In the genomic region with DNA sequence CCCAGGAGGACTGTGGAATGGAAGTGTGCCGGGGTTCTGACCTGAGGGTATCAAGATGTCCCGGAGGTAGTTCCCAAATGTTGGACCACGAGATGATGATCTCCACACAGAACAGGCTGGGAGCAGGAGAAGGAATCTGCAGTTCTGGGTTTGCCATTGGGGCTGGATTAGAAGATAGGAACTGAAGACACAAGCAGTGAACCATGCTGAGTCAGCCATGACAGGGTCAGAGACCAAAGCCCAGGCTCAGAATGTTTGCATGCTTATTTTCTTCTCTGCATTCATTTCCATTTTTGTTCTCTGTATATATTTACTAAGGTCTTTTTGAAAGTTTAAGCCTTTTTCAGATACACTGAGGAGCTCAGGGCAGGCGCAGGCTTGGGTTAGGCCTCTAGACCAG, we compare ENCODE assay signal across 20 cellular contexts. TPM values are rescaled to one million over a fixed set of nuclear protein-coding genes. Genes with fewer than 3 reads are reported as not detected.
DNase-seq lines count a peak whose midpoint lies in the region; ATAC-seq, FAIRE-seq and TF ChIP-seq lines count a peak whose summit lies in the region.
"Had no signal": no experiment of that assay in that cellular context is flagged by ENCODE, and none has a peak within 500 bp of the region (broad histone marks: within the 10 kb centered on the region; RNA-seq: fewer than 3 reads in every experiment).

No MANE protein-coding gene starts in this region.

- DNase-seq in ELR (ENCODE audit: low read depth) (peak; percentile 10), NCI-H226 (peak; percentile 8), H1 (ENCODE audit: low read depth in 1 of 2, low spot score in 2 of 2) (no peak), nephron progenitor cell (no peak), SIG-M5 (lab: John Stamatoyannopoulos, UW) (no peak), NCI-H1417 treated with DMSO at 0.1 percent for 48 hours (lab: John Stamatoyannopoulos, UW) (no peak)
- DNase-seq in activated T-helper 2 cell treated with anti-CD3 and anti-CD28 coated beads, Interferon-gamma antibody, Interleukin-2, Interleukin-4, amounts not matched to agents 10 μg/mL and 5 μg/mL and 100 μg/mL, durations not matched to agents 14 hours and 24 hours and 36 hours (ENCODE audit: low spot score), result no peak
- DNase-seq in activated CD8-positive, alpha-beta T cell treated with anti-CD3 and anti-CD28 coated beads for 36 hours, result no peak
- DNase-seq: AML-193, GDM1, NCI-H1092, NCI-H2081 treated with DMSO at 0.1 percent for 48 hours, Right ventricle myocardium superior had no signal

- H2AK5ac ChIP-seq in H1 (ENCODE audit: low read depth, low read length), result no peak overlapping the region

- H3K36me3 Mint-ChIP-seq in nephron progenitor cell (ENCODE audit: low read depth), result peaks cover 13% of the 10 kb centered on the region
- H3K36me3 Mint-ChIP-seq in activated T-helper 2 cell treated with anti-CD3 and anti-CD28 coated beads, Interferon-gamma antibody, Interleukin-2, Interleukin-4, amounts not matched to agents 10 μg/mL and 5 μg/mL and 100 μg/mL, durations not matched to agents 14 hours and 24 hours and 36 hours (ENCODE audit: low read depth), result no peaks in the 10 kb centered on the region
- no peaks in the 10 kb centered on the region for H3K36me3 Mint-ChIP-seq in activated CD8-positive, alpha-beta T cell treated with anti-CD3 and anti-CD28 coated beads for 36 hours (ENCODE audit: low read depth)
- H3K36me3 Mint-ChIP-seq: CD14-positive monocyte had no signal

- H3K27me3 ChIP-seq in H1 (replicated peaks in 1 of 4; ENCODE audit: control insufficient read depth in 3 of 4, extremely low read depth in 1 of 4, insufficient read depth in 3 of 4, low read length in 3 of 4), result no peaks in the 10 kb centered on the region

- no peaks in the 10 kb centered on the region for H3K36me3 ChIP-seq in H1 (ENCODE audit: control insufficient read depth in 2 of 4, insufficient read depth in 4 of 4, low read length in 3 of 4)

- peaks cover 17% of the 10 kb centered on the region for H3K27me3 Mint-ChIP-seq in nephron progenitor cell (ENCODE audit: low read depth, poor library complexity)
- H3K27me3 Mint-ChIP-seq in activated T-helper 2 cell treated with anti-CD3 and anti-CD28 coated beads, Interferon-gamma antibody, Interleukin-2, Interleukin-4, amounts not matched to agents 10 μg/mL and 5 μg/mL and 100 μg/mL, durations not matched to agents 14 hours and 24 hours and 36 hours (ENCODE audit: low read depth), result peaks cover 17% of the 10 kb centered on the region
- peaks cover 2% of the 10 kb centered on the region for H3K27me3 Mint-ChIP-seq in activated CD8-positive, alpha-beta T cell treated with anti-CD3 and anti-CD28 coated beads for 36 hours

- H3K4me1 ChIP-seq in H1 (replicated peaks in 1 of 4; ENCODE audit: control insufficient read depth in 3 of 4, insufficient read depth in 4 of 4, low read length in 3 of 4), result peaks cover 0 to 6% (median 2%) of the 10 kb centered on the region in 4 experiments; a peak in 2 of 7 replicates

- no peak overlapping the region for H4K5ac ChIP-seq in H1 (ENCODE audit: insufficient read length, low read depth, low read length)

- H3K23me2 ChIP-seq in H1 (ENCODE audit: low read depth, low read length), result no peaks in the 10 kb centered on the region

- H3K9ac ChIP-seq in H1 (replicated peaks in 1 of 4; ENCODE audit: extremely low read depth in 1 of 4, low read depth in 3 of 4, low read length in 3 of 4), result no peak overlapping the region

- no peak for TF ChIP-seq RAD21 in H1 (IDR thresholded peaks at IDR 0.05 in 1 of 2, conservative IDR thresholded peaks at IDR 0.05 in 1 of 2; ENCODE audit: low read depth in 2 of 2, low read length in 2 of 2)

- TF ChIP-seq CTCF in H1 (IDR thresholded peaks at IDR 0.05; ENCODE audit: control extremely low read depth in 1 of 3, insufficient read depth in 1 of 3, low read depth in 1 of 3, low read length in 3 of 3), result no peak
- TF ChIP-seq CTCF in nephron progenitor cell (IDR thresholded peaks at IDR 0.05), result no peak
- TF ChIP-seq CTCF in activated CD8-positive, alpha-beta T cell treated with anti-CD3 and anti-CD28 coated beads for 36 hours (IDR thresholded peaks at IDR 0.05), result no peak

- H3K56ac ChIP-seq in H1 (replicated peaks; ENCODE audit: insufficient read length, low read depth, low read length), result no peak overlapping the region

- no peak overlapping the region for H4K8ac ChIP-seq in H1 (ENCODE audit: extremely low read depth, insufficient read depth, low read length)

- peak overlapping the region; percentile 13; the same call in 1 of the 2 replicates for H2AFZ ChIP-seq in H1 (ENCODE audit: low read length)

- no peaks in the 10 kb centered on the region for H3K79me1 ChIP-seq in H1 (ENCODE audit: low read depth, low read length)

- no peak overlapping the region for H3K4ac ChIP-seq in H1 (replicated peaks; ENCODE audit: insufficient read length, low read depth, low read length)

- H3K4me1 Mint-ChIP-seq in nephron progenitor cell, result peaks cover 3% of the 10 kb centered on the region
- no peaks in the 10 kb centered on the region for H3K4me1 Mint-ChIP-seq in activated T-helper 2 cell treated with anti-CD3 and anti-CD28 coated beads, Interferon-gamma antibody, Interleukin-2, Interleukin-4, amounts not matched to agents 10 μg/mL and 5 μg/mL and 100 μg/mL, durations not matched to agents 14 hours and 24 hours and 36 hours (ENCODE audit: low read depth)
- no peaks in the 10 kb centered on the region for H3K4me1 Mint-ChIP-seq in activated CD8-positive, alpha-beta T cell treated with anti-CD3 and anti-CD28 coated beads for 36 hours (ENCODE audit: low read depth)
- H3K4me1 Mint-ChIP-seq: CD14-positive monocyte had no signal

- H3K23ac ChIP-seq in H1 (ENCODE audit: insufficient read length), result no peak overlapping the region

- no peak for TF ChIP-seq POLR2A in H1 (IDR thresholded peaks at IDR 0.05; ENCODE audit: control extremely low read depth in 1 of 2, low read depth in 2 of 2, low read length in 2 of 2)

- ATAC-seq in activated CD8-positive, alpha-beta T cell treated with anti-CD3 and anti-CD28 coated beads for 36 hours, result no peak
- ATAC-seq: HepG2 had no signal

- FAIRE-seq in H1 (lab: Jason Lieb, UNC), result no peak
- FAIRE-seq: HepG2, RCC 7860 had no signal

- no peak overlapping the region for H2BK15ac ChIP-seq in H1 (ENCODE audit: low read length)

- H3K79me2 ChIP-seq in H1 (ENCODE audit: control insufficient read depth in 1 of 2, insufficient read depth in 2 of 2, low read length in 2 of 2), result no peaks in the 10 kb centered on the region

- no peak overlapping the region for H3K4me3 ChIP-seq in H1 (ENCODE audit: extremely low read depth in 1 of 4, insufficient read depth in 2 of 4, low read depth in 3 of 4, low read length in 4 of 4)
- H3K4me3 ChIP-seq: SK-N-MC had no signal

- H3K18ac ChIP-seq in H1 (ENCODE audit: extremely low read depth, low read length), result no peak overlapping the region

- H3K9me3 ChIP-seq in H1 (ENCODE audit: insufficient read depth in 2 of 2, low read depth in 1 of 2, low read length in 1 of 2), result 0 out of 4 replicates have a peak, but pooled peaks cover 0 to 2% of the 10 kb centered on the region in 2 experiments

- H2BK12ac ChIP-seq in H1 (ENCODE audit: low read depth, low read length), result no peak overlapping the region

- H4K91ac ChIP-seq in H1 (replicated peaks; ENCODE audit: insufficient read length, low read length), result no peak overlapping the region

- no peaks in the 10 kb centered on the region for H4K20me1 ChIP-seq in H1 (replicated peaks in 1 of 2; ENCODE audit: control insufficient read depth in 1 of 2, insufficient read depth in 2 of 2, low read length in 2 of 2)

- peak overlapping the region; percentile 68 for H3K27ac Mint-ChIP-seq in nephron progenitor cell
- H3K27ac Mint-ChIP-seq in activated T-helper 2 cell treated with anti-CD3 and anti-CD28 coated beads, Interferon-gamma antibody, Interleukin-2, Interleukin-4, amounts not matched to agents 10 μg/mL and 5 μg/mL and 100 μg/mL, durations not matched to agents 14 hours and 24 hours and 36 hours, result no peak overlapping the region
- H3K27ac Mint-ChIP-seq in activated CD8-positive, alpha-beta T cell treated with anti-CD3 and anti-CD28 coated beads for 36 hours, result no peak overlapping the region
- H3K27ac Mint-ChIP-seq: CD14-positive monocyte had no signal

- no peak overlapping the region for H3K4me3 Mint-ChIP-seq in nephron progenitor cell
- H3K4me3 Mint-ChIP-seq in activated T-helper 2 cell treated with anti-CD3 and anti-CD28 coated beads, Interferon-gamma antibody, Interleukin-2, Interleukin-4, amounts not matched to agents 10 μg/mL and 5 μg/mL and 100 μg/mL, durations not matched to agents 14 hours and 24 hours and 36 hours (ENCODE audit: low read depth), result no peak overlapping the region
- no peak overlapping the region for H3K4me3 Mint-ChIP-seq in activated CD8-positive, alpha-beta T cell treated with anti-CD3 and anti-CD28 coated beads for 36 hours
- H3K4me3 Mint-ChIP-seq: CD14-positive monocyte had no signal

- H3K9me3 Mint-ChIP-seq in nephron progenitor cell, result peaks cover 16% of the 10 kb centered on the region
- peaks cover 3% of the 10 kb centered on the region for H3K9me3 Mint-ChIP-seq in activated T-helper 2 cell treated with anti-CD3 and anti-CD28 coated beads, Interferon-gamma antibody, Interleukin-2, Interleukin-4, amounts not matched to agents 10 μg/mL and 5 μg/mL and 100 μg/mL, durations not matched to agents 14 hours and 24 hours and 36 hours
- H3K9me3 Mint-ChIP-seq in activated CD8-positive, alpha-beta T cell treated with anti-CD3 and anti-CD28 coated beads for 36 hours, result peaks cover 3% of the 10 kb centered on the region

- H3K27ac ChIP-seq in H1 (ENCODE audit: low read depth, low read length), result no peak overlapping the region
- H3K27ac ChIP-seq: 22Rv1, SK-N-MC had no signal

- no peak overlapping the region for H3K4me2 ChIP-seq in H1 (ENCODE audit: insufficient read depth in 1 of 2, low read depth in 2 of 2, low read length in 2 of 2)

- WGBS in H1 (ENCODE audit: extremely low coverage in 1 of 2, insufficient coverage in 1 of 2, insufficient read length in 1 of 2, insufficient replicate concordance in 2 of 2, low coverage in 1 of 2, low lambda C conversion rate in 2 of 2, missing lambda C conversion rate in 1 of 2), 2 experiments, result 91% methylated on average over 4 of the region's 4 CpGs; no CpG with 5 or more reads in 1 of the 2 experiments

- intact Hi-C loops in activated T-helper 2 cell treated with anti-CD3 and anti-CD28 coated beads, Interferon-gamma antibody, Interleukin-2, Interleukin-4, amounts not matched to agents 10 μg/mL and 5 μg/mL and 100 μg/mL, durations not matched to agents 14 hours and 24 hours and 36 hours (cut with micrococcal nuclease), result no loop called here
- intact Hi-C loops in activated CD8-positive, alpha-beta T cell treated with anti-CD3 and anti-CD28 coated beads for 36 hours (cut with micrococcal nuclease), result no loop called here

- H3K14ac ChIP-seq in H1 (ENCODE audit: insufficient read length), result no peak overlapping the region

- no peak overlapping the region for H2BK120ac ChIP-seq in H1 (replicated peaks; ENCODE audit: low read depth, low read length)

- TF ChIP-seq EP300 in H1 (IDR thresholded peaks at IDR 0.05; ENCODE audit: borderline replicate concordance in 1 of 2, low read depth in 2 of 2, low read length in 2 of 2), result no peak

- CTCF ChIA-PET in H1 (lab: Charles Lee; ENCODE audit: partially characterized antibody), result interaction anchor here (1.0 kb wide), 1 partner anchor 9 kb away, joined by 3 read pairs; no protein-coding TSS in a partner anchor
- CTCF ChIA-PET in activated CD8-positive, alpha-beta T cell treated with anti-CD3 and anti-CD28 coated beads for 36 hours (lab: Charles Lee), result no interaction called here

- no peak overlapping the region for H2BK20ac ChIP-seq in H1 (ENCODE audit: low read length)

- H2BK5ac ChIP-seq in H1 (ENCODE audit: low read depth, low read length), result no peak overlapping the region

- POLR2A ChIA-PET in H1 (lab: Charles Lee; ENCODE audit: partially characterized antibody), result no interaction called here
- POLR2A ChIA-PET in activated CD8-positive, alpha-beta T cell treated with anti-CD3 and anti-CD28 coated beads for 36 hours (lab: Charles Lee), result no interaction called here

RNA-seq across cellular contexts. Expression of gene SLC35D3, which starts 28.3 kb away (rescaled TPM):
- 0.39 and 0.57 TPM in 2 replicates for total RNA-seq in H1 (2021; fragmentation: NEBNext Ultra II Directional; extraction: Animal tissue kit (Norgen Biotek cat#: 25700))
- 0.27 and 0.74 TPM in 2 replicates for polyA plus RNA-seq in H1 (2011; rRNA removed)
- polyA plus RNA-seq in H1 (2011; cell fraction: cytosol; rRNA removed), result 0.48 TPM
- polyA plus RNA-seq in H1 (2011; cell fraction: nucleus; rRNA removed), result 0.51 TPM
- 0.14 to 0.37 TPM (median 0.30 TPM) in 4 replicates for polyA plus RNA-seq in H1 (2012, experiment 1 of 2)
- 0.21 TPM for polyA plus RNA-seq in H1 (2012, experiment 2 of 2)
- polyA plus RNA-seq in H1 (2013, experiment 1 of 2), result 1.0 TPM
- 1.2 TPM for polyA plus RNA-seq in H1 (2013, experiment 2 of 2)
- polyA minus RNA-seq in H1 (2011; rRNA and poly(A)+ RNA removed), result 0.09 and 0.20 TPM in 2 replicates
- polyA minus RNA-seq in H1 (2011; cell fraction: cytosol; rRNA and poly(A)+ RNA removed), result not detected
- 0.30 TPM for polyA minus RNA-seq in H1 (2011; cell fraction: nucleus; rRNA and poly(A)+ RNA removed)
- total RNA-seq in activated T-helper 2 cell treated with anti-CD3 and anti-CD28 coated beads, Interferon-gamma antibody, Interleukin-2, Interleukin-4, amounts not matched to agents 10 μg/mL and 5 μg/mL and 100 μg/mL, durations not matched to agents 14 hours and 24 hours and 36 hours, result not detected in 2 replicates
- not detected for total RNA-seq in activated CD8-positive, alpha-beta T cell treated with anti-CD3 and anti-CD28 coated beads for 36 hours
- total RNA-seq: HepG2, MCF 10A, NCI-H460, Right ventricle myocardium superior had no signal
- polyA plus RNA-seq: CD14-positive monocyte, HepG2 had no signal

Comparison
In these comparisons a context has a peak if more than half of its experiments do, and no peak if none do; other contexts are left out.
1. DNase-seq: peak in ELR (single experiment) and NCI-H226 (single experiment); none in H1 (0 of 2), nephron progenitor cell (single experiment), SIG-M5 (single experiment), activated T-helper 2 cell treated with anti-CD3 and anti-CD28 coated beads, Interferon-gamma antibody, Interleukin-2, Interleukin-4, amounts not matched to agents 10 μg/mL and 5 μg/mL and 100 μg/mL, durations not matched to agents 14 hours and 24 hours and 36 hours (single experiment), activated CD8-positive, alpha-beta T cell treated with anti-CD3 and anti-CD28 coated beads for 36 hours (single experiment) and NCI-H1417 treated with DMSO at 0.1 percent for 48 hours (single experiment).